13 cellular contexts compared by ENCODE assay signal in genomic region chr1:33459766-33460543, GRCh38. TPM values are rescaled to one million over a fixed set of nuclear protein-coding genes. Genes with fewer than 3 reads are reported as not detected.
DNase-seq lines count a peak whose midpoint lies in the region; ATAC-seq and TF ChIP-seq lines count a peak whose summit lies in the region.
"Had no signal": no experiment of that assay in that cellular context is flagged by ENCODE, and none has a peak within 500 bp of the region (broad histone marks: within the 10 kb centered on the region; RNA-seq: fewer than 3 reads in every experiment).

No MANE protein-coding gene starts in this region.

- DNase-seq in CD1c-positive myeloid dendritic cell (ENCODE audit: extremely low spot score) (peak; percentile 61), M059J (ENCODE audit: low read depth) (peak; percentile 40), esophagus squamous epithelium (lab: John Stamatoyannopoulos, UW) (no peak), psoas muscle (no peak), HUDEP-2 (lab: John Stamatoyannopoulos, UW; ENCODE audit: unreplicated experiment in 76 of 76) (no peak), SIG-M5 (lab: John Stamatoyannopoulos, UW) (no peak), iPS-NIHi11 (ENCODE audit: low spot score) (no peak)
- no peak for DNase-seq in stimulated activated effector memory CD8-positive, alpha-beta T cell treated with anti-CD3 and anti-CD28 coated beads, Interleukin-12 subunit alpha, Interleukin-12 subunit beta, amount 100 ng/mL, for 72 hours (ENCODE audit: low spot score in 2 of 2)
- DNase-seq: activated gamma-delta T cell treated with Interleukin-2 at 50 U/mL for 16 hours, immature natural killer cell, NCI-H1105, WERI-Rb-1 had no signal

- TF ChIP-seq CTCF in esophagus squamous epithelium (IDR thresholded peaks at IDR 0.05) (no peak), psoas muscle (IDR thresholded peaks at IDR 0.05) (no peak)

- ATAC-seq in psoas muscle = peak; percentile 48 to 61 (median 56)
- ATAC-seq in stimulated activated effector memory CD8-positive, alpha-beta T cell treated with anti-CD3 and anti-CD28 coated beads, Interleukin-12 subunit alpha, Interleukin-12 subunit beta, amount 100 ng/mL, for 72 hours = no peak

- peaks cover 0 to 58% (median 18%) of the 10 kb centered on the region in 3 donors for H3K4me1 ChIP-seq in esophagus squamous epithelium
- peaks cover 24% of the 10 kb centered on the region for H3K4me1 ChIP-seq in psoas muscle
- H3K4me1 ChIP-seq: parathyroid adenoma had no signal

- H3K36me3 ChIP-seq in esophagus squamous epithelium = no peaks in the 10 kb centered on the region
- H3K36me3 ChIP-seq in psoas muscle (ENCODE audit: insufficient read depth in 1 of 2, low read depth in 1 of 2) = no peaks in the 10 kb centered on the region
- H3K36me3 ChIP-seq: WERI-Rb-1 had no signal

- H3K9me3 ChIP-seq in esophagus squamous epithelium (no peaks in the 10 kb centered on the region), psoas muscle (no peaks in the 10 kb centered on the region)

- H3K4me3 ChIP-seq in esophagus squamous epithelium = no peak overlapping the region
- H3K4me3 ChIP-seq in psoas muscle = no peak overlapping the region

- H3K27me3 ChIP-seq in esophagus squamous epithelium (no peaks in the 10 kb centered on the region), psoas muscle (ENCODE audit: insufficient read depth in 3 of 3, low read length in 2 of 3) (no peaks in the 10 kb centered on the region)

- TF ChIP-seq POLR2A in esophagus squamous epithelium (IDR thresholded peaks at IDR 0.05) = no peak

- no peaks in the 10 kb centered on the region for H3K4me1 Mint-ChIP-seq in stimulated activated effector memory CD8-positive, alpha-beta T cell treated with anti-CD3 and anti-CD28 coated beads, Interleukin-12 subunit alpha, Interleukin-12 subunit beta, amount 100 ng/mL, for 72 hours
- H3K4me1 Mint-ChIP-seq: immature natural killer cell had no signal

- H3K36me3 Mint-ChIP-seq in stimulated activated effector memory CD8-positive, alpha-beta T cell treated with anti-CD3 and anti-CD28 coated beads, Interleukin-12 subunit alpha, Interleukin-12 subunit beta, amount 100 ng/mL, for 72 hours = no peaks in the 10 kb centered on the region
- H3K36me3 Mint-ChIP-seq: immature natural killer cell had no signal

- intact Hi-C loops in esophagus squamous epithelium (cut with DNase I) (loop anchor here (10.0 kb wide), 1 partner anchor 85 kb away; no protein-coding TSS in a partner anchor), psoas muscle (cut with DNase I) (loop anchor here (5.0 to 10.0 kb wide), 3 partner anchors 245 to 328 kb away; no protein-coding TSS in a partner anchor)

- H3K27ac ChIP-seq in esophagus squamous epithelium (peak overlapping the region; percentile 39 to 84 (median 74)), psoas muscle (peak overlapping the region; percentile 70)
- H3K27ac ChIP-seq: parathyroid adenoma, WERI-Rb-1 had no signal

- H3K4me3 Mint-ChIP-seq in stimulated activated effector memory CD8-positive, alpha-beta T cell treated with anti-CD3 and anti-CD28 coated beads, Interleukin-12 subunit alpha, Interleukin-12 subunit beta, amount 100 ng/mL, for 72 hours = no peak overlapping the region
- H3K4me3 Mint-ChIP-seq: immature natural killer cell had no signal

- H3K27ac Mint-ChIP-seq in stimulated activated effector memory CD8-positive, alpha-beta T cell treated with anti-CD3 and anti-CD28 coated beads, Interleukin-12 subunit alpha, Interleukin-12 subunit beta, amount 100 ng/mL, for 72 hours = no peak overlapping the region

- no peaks in the 10 kb centered on the region for H3K9me3 Mint-ChIP-seq in stimulated activated effector memory CD8-positive, alpha-beta T cell treated with anti-CD3 and anti-CD28 coated beads, Interleukin-12 subunit alpha, Interleukin-12 subunit beta, amount 100 ng/mL, for 72 hours
- H3K9me3 Mint-ChIP-seq: immature natural killer cell had no signal

- 55 to 74% methylated on average over 6 of the region's 6 CpGs for WGBS in esophagus squamous epithelium, 2 donors
- WGBS in psoas muscle, 3 donors = 73 to 81% (median 80%) methylated on average over 6 of the region's 6 CpGs

RNA-seq across cellular contexts. Expression of gene ZSCAN20, which starts 12.5 kb away (rescaled TPM):
- 4.6 and 5.9 TPM in 2 replicates for total RNA-seq in M059J (2014; rRNA removed; shearing (Covaris generic))
- total RNA-seq in esophagus squamous epithelium = 1 to 10 TPM; 2.1 to 6.1 (median 4.0) TPM
- 1 to 10 TPM; 2.0 to 4.9 (median 3.3) TPM for total RNA-seq in psoas muscle
- polyA plus RNA-seq in psoas muscle = 1 to 10 TPM in 1 of 3 donors, under 1 TPM in 2; 0.75 to 3.2 (median 0.85) TPM

RNA-seq across cellular contexts. Expression of gene PHC2, which starts 29.1 kb away (rescaled TPM):
- 106 and 128 TPM in 2 replicates for total RNA-seq in M059J (2014; rRNA removed; shearing (Covaris generic))
- 10 to 100 TPM; 27.4 to 92.1 (median 50.6) TPM for total RNA-seq in esophagus squamous epithelium
- total RNA-seq in psoas muscle = 100 to 1,000 TPM in 3 of 4 donors, 10 to 100 TPM in 1; 74.1 to 427 (median 339) TPM
- 100 to 1,000 TPM; 221 to 393 (median 338) TPM for polyA plus RNA-seq in psoas muscle

Comparison
In these comparisons a context has a peak if more than half of its experiments do, and no peak if none do; other contexts are left out.
1. DNase-seq: peak in CD1c-positive myeloid dendritic cell (single experiment) and M059J (single experiment); none in esophagus squamous epithelium (single experiment), psoas muscle (0 of 2), HUDEP-2 (0 of 76), SIG-M5 (single experiment), stimulated activated effector memory CD8-positive, alpha-beta T cell treated with anti-CD3 and anti-CD28 coated beads, Interleukin-12 subunit alpha, Interleukin-12 subunit beta, amount 100 ng/mL, for 72 hours (0 of 2) and iPS-NIHi11 (single experiment).